In genomic region chr10:119652361-119652760, GRCh38 we compare ENCODE assay signal across 8 cellular contexts. TPM values are rescaled to one million over a fixed set of nuclear protein-coding genes. Genes with fewer than 3 reads are reported as not detected.
DNase-seq lines count a peak whose midpoint lies in the region; ATAC-seq, FAIRE-seq and TF ChIP-seq lines count a peak whose summit lies in the region.

No MANE protein-coding gene starts in this region.

- H3K4me3 Mint-ChIP-seq in T-helper 1 cell treated with Interleukin-12 subunit alpha and Interleukin-12 subunit beta and Interleukin-4 antibody, amounts not matched to agents 30 μg/mL and 1 μg/mL, for 36 hours, result peak overlapping the region; percentile 85

- no peaks in the 10 kb centered on the region for H3K36me3 ChIP-seq in DOHH2 (ENCODE audit: control insufficient read depth, low read length)
- peaks cover 0 to 3% of the 10 kb centered on the region in 2 experiments for H3K36me3 ChIP-seq in endothelial cell of umbilical vein (ENCODE audit: control insufficient read depth in 2 of 2, extremely low read depth in 1 of 2, insufficient read depth in 2 of 2, low read length in 2 of 2)
- peaks cover 0 to 4% of the 10 kb centered on the region in 2 donors for H3K36me3 ChIP-seq in mucosa of rectum (ENCODE audit: control insufficient read depth in 2 of 2, insufficient read depth in 2 of 2, low read length in 2 of 2)

- peak overlapping the region; percentile 78 for H3K4me2 ChIP-seq in DOHH2 (ENCODE audit: low read length)
- peak overlapping the region; percentile 95 for H3K4me2 ChIP-seq in endothelial cell of umbilical vein (ENCODE audit: insufficient read depth, low read length)

- peak; percentile 68 for DNase-seq in Jurkat, Clone E6-1 (ENCODE audit: low read depth, low spot score)
- peak; percentile 77 for DNase-seq in endothelial cell of umbilical vein (ENCODE audit: low read depth, low spot score)
- no peak for DNase-seq in effector CD8-positive, alpha-beta T cell (lab: John Stamatoyannopoulos, UW)

- H3K27me3 Mint-ChIP-seq in T-helper 1 cell treated with Interleukin-12 subunit alpha and Interleukin-12 subunit beta and Interleukin-4 antibody, amounts not matched to agents 30 μg/mL and 1 μg/mL, for 36 hours (ENCODE audit: low read depth), result no peaks in the 10 kb centered on the region

- no peaks in the 10 kb centered on the region for H3K9me1 ChIP-seq in endothelial cell of umbilical vein (replicated peaks; ENCODE audit: control insufficient read depth, extremely low read depth, insufficient read depth, low read length)

- no peak overlapping the region for H2AFZ ChIP-seq in endothelial cell of umbilical vein (ENCODE audit: low read depth, low read length)

- H3K9ac ChIP-seq in endothelial cell of umbilical vein (replicated peaks; ENCODE audit: extremely low read depth, insufficient read depth, low read length), result peak overlapping the region; percentile 97
- H3K9ac ChIP-seq in mucosa of rectum (ENCODE audit: low read depth in 1 of 2, low read length in 2 of 2), result peak overlapping the region; percentile 74 to 95

- no peak for ATAC-seq in GM18520 (IDR thresholded peaks at IDR 0.05; ENCODE audit: unreplicated experiment)
- ATAC-seq in GM18858 (IDR thresholded peaks at IDR 0.05; ENCODE audit: unreplicated experiment), result no peak

- peaks cover 15% of the 10 kb centered on the region for H3F3A ChIP-seq in DOHH2 (ENCODE audit: control insufficient read depth, insufficient read depth)

- no peaks in the 10 kb centered on the region for H4K20me1 ChIP-seq in DOHH2 (ENCODE audit: control insufficient read depth, insufficient read depth, low read depth, low read length)
- peaks cover 3% of the 10 kb centered on the region for H4K20me1 ChIP-seq in endothelial cell of umbilical vein (replicated peaks; ENCODE audit: control insufficient read depth, extremely low read depth, insufficient read depth, low read length)

- FAIRE-seq in endothelial cell of umbilical vein (lab: Jason Lieb, UNC), result peak; percentile 76

- peak overlapping the region; percentile 86 for H3K27ac Mint-ChIP-seq in T-helper 1 cell treated with Interleukin-12 subunit alpha and Interleukin-12 subunit beta and Interleukin-4 antibody, amounts not matched to agents 30 μg/mL and 1 μg/mL, for 36 hours

- H3K36me3 Mint-ChIP-seq in T-helper 1 cell treated with Interleukin-12 subunit alpha and Interleukin-12 subunit beta and Interleukin-4 antibody, amounts not matched to agents 30 μg/mL and 1 μg/mL, for 36 hours (ENCODE audit: low read depth), result peaks cover 2% of the 10 kb centered on the region

- POLR2A ChIA-PET in endothelial cell of umbilical vein (lab: Charles Lee), result no interaction called here

- H3K9me2 ChIP-seq in DOHH2 (replicated peaks; ENCODE audit: control insufficient read depth, low read length), result no peaks in the 10 kb centered on the region

- no peaks in the 10 kb centered on the region for H3K9me3 Mint-ChIP-seq in T-helper 1 cell treated with Interleukin-12 subunit alpha and Interleukin-12 subunit beta and Interleukin-4 antibody, amounts not matched to agents 30 μg/mL and 1 μg/mL, for 36 hours

- H3K27ac ChIP-seq in DOHH2 (ENCODE audit: low read depth, low read length) (no peak overlapping the region), endothelial cell of umbilical vein (ENCODE audit: insufficient read depth, low read depth, low read length) (peak overlapping the region; percentile 43), mucosa of rectum (ENCODE audit: low read depth in 2 of 2, low read length in 2 of 2) (peak overlapping the region; percentile 88 to 89)

- CTCF ChIA-PET in endothelial cell of umbilical vein (lab: Charles Lee), result interaction anchor here (0.8 to 2.8 kb wide), 6 partner anchors 36 to 453 kb away, joined by 3 to 21 read pairs (median 4); no protein-coding TSS in a partner anchor

- no peak for TF ChIP-seq CTCF in DOHH2 (IDR thresholded peaks at IDR 0.05; ENCODE audit: low read depth, low read length, poor library complexity, severe bottlenecking)
- peak in 1 of 2 donors; percentile 3 for TF ChIP-seq CTCF in endothelial cell of umbilical vein (IDR thresholded peaks at IDR 0.05; ENCODE audit: extremely low read depth in 1 of 2, insufficient read depth in 1 of 2, low read depth in 1 of 2, low read length in 2 of 2)

- BruUV-seq in endothelial cell of umbilical vein (replicated peaks; lab: Mats Ljungman, UMichigan), result TSS peak; percentile 77

- peaks cover 54% of the 10 kb centered on the region for H3K4me1 Mint-ChIP-seq in T-helper 1 cell treated with Interleukin-12 subunit alpha and Interleukin-12 subunit beta and Interleukin-4 antibody, amounts not matched to agents 30 μg/mL and 1 μg/mL, for 36 hours (ENCODE audit: low read depth)

- H3K79me2 ChIP-seq in DOHH2 (ENCODE audit: control insufficient read depth, low read length) (no peaks in the 10 kb centered on the region), endothelial cell of umbilical vein (ENCODE audit: control insufficient read depth, insufficient read depth, low read length) (peaks cover 60% of the 10 kb centered on the region)

- H3K9me3 ChIP-seq in DOHH2 (ENCODE audit: control insufficient read depth, insufficient read depth, low read length) (no peaks in the 10 kb centered on the region), endothelial cell of umbilical vein (replicated peaks; ENCODE audit: control insufficient read depth, insufficient read depth, low read length) (no peaks in the 10 kb centered on the region), mucosa of rectum (ENCODE audit: control insufficient read depth in 2 of 2, low read length in 2 of 2) (no peaks in the 10 kb centered on the region)

- H3K4me3 ChIP-seq in DOHH2 (ENCODE audit: low read length) (peak overlapping the region; percentile 79), endothelial cell of umbilical vein (replicated peaks in 1 of 3; ENCODE audit: insufficient read depth in 1 of 3, low read depth in 1 of 3, low read length in 3 of 3) (peak overlapping the region; percentile 86 to 97 (median 93)), mucosa of rectum (ENCODE audit: low read length in 2 of 2) (peak overlapping the region; percentile 84 to 87)
- peak overlapping the region; percentile 78 for H3K4me3 ChIP-seq in Jurkat, Clone E6-1 (ENCODE audit: low read length)

- H3K4me1 ChIP-seq in DOHH2 (ENCODE audit: control insufficient read depth, low read length) (peaks cover 21% of the 10 kb centered on the region), endothelial cell of umbilical vein (ENCODE audit: control insufficient read depth, extremely low read depth, insufficient read depth, low read length) (peaks cover 40% of the 10 kb centered on the region), mucosa of rectum (ENCODE audit: control insufficient read depth in 2 of 2, insufficient read depth in 2 of 2, low read length in 2 of 2) (peaks cover 12 to 26% of the 10 kb centered on the region in 2 donors)

- intact Hi-C loops in endothelial cell of umbilical vein (cut with micrococcal nuclease), result loop anchor here (10.0 kb wide), 2 partner anchors 448 to 548 kb away; partner anchors contain the start of genes DENND10 and GRK5

- peaks cover 15% of the 10 kb centered on the region for H3K27me3 ChIP-seq in DOHH2 (ENCODE audit: control insufficient read depth, low read length)
- H3K27me3 ChIP-seq in endothelial cell of umbilical vein (ENCODE audit: control insufficient read depth in 2 of 2, insufficient read depth in 2 of 2, low read length in 2 of 2), result no peaks in the 10 kb centered on the region
- H3K27me3 ChIP-seq in mucosa of rectum (ENCODE audit: control insufficient read depth in 2 of 2, insufficient read depth in 2 of 2, low read length in 2 of 2), result no peaks in the 10 kb centered on the region

- TF ChIP-seq POLR2A in endothelial cell of umbilical vein (IDR thresholded peaks at IDR 0.05; ENCODE audit: low read depth, low read length), result peak; percentile 56

- dilution Hi-C loops in endothelial cell of umbilical vein (cut with MboI; ENCODE audit: extremely low pct_ligation_motif_present, low sequenced_read_pairs), result no loop called here

TF ChIP-seq in endothelial cell of umbilical vein, 7 proteins besides CTCF, POLR2A, EP300 and RAD21:
- TF ChIP-seq GATA2 (IDR thresholded peaks at IDR 0.05; ENCODE audit: insufficient read depth, insufficient read length, low read depth, low read length), result peak; percentile 25
- TF ChIP-seq EZH2 (IDR thresholded peaks at IDR 0.05; ENCODE audit: borderline replicate concordance, low read depth, low read length, severe bottlenecking), result no peak
- TF ChIP-seq MYC (IDR thresholded peaks at IDR 0.05; ENCODE audit: low read depth, low read length), result no peak
- TF ChIP-seq FOS (IDR thresholded peaks at IDR 0.05; ENCODE audit: borderline replicate concordance, insufficient read depth, low read length), result no peak
- TF ChIP-seq POLR2AphosphoS5 (IDR thresholded peaks at IDR 0.05; ENCODE audit: insufficient read depth, low read depth, low read length), result no peak
- TF ChIP-seq, protein P1, sequence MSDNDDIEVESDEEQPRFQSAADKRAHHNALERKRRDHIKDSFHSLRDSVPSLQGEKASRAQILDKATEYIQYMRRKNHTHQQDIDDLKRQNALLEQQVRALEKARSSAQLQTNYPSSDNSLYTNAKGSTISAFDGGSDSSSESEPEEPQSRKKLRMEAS (IDR thresholded peaks at IDR 0.05; ENCODE audit: insufficient read depth, insufficient read length), result no peak
- TF ChIP-seq JUN (IDR thresholded peaks at IDR 0.05; ENCODE audit: borderline replicate concordance, insufficient read depth, insufficient read length, low read depth), result no peak

RNA-seq across cellular contexts. Expression of gene BAG3, which starts 1.2 kb away (rescaled TPM):
- 31.2 TPM for polyA plus RNA-seq in Jurkat, Clone E6-1 (2012; ENCODE audit: insufficient read depth, insufficient read length)
- total RNA-seq in endothelial cell of umbilical vein, result 65.4 and 66.7 TPM in 2 replicates
- polyA plus RNA-seq in endothelial cell of umbilical vein, result 22.3 and 25.2 TPM in 2 replicates
- 23.7 and 25.2 TPM in 2 replicates for polyA plus RNA-seq in endothelial cell of umbilical vein (2011; cell fraction: cytosol; rRNA removed)
- polyA plus RNA-seq in endothelial cell of umbilical vein (2011; cell fraction: nucleus; rRNA removed), result 17.6 and 19.2 TPM in 2 replicates
- polyA plus RNA-seq in endothelial cell of umbilical vein (2012), result 73.5 and 76.5 TPM in 2 replicates
- polyA minus RNA-seq in endothelial cell of umbilical vein, result 7.7 and 9.1 TPM in 2 replicates
- polyA minus RNA-seq in endothelial cell of umbilical vein (2011; cell fraction: cytosol; rRNA and poly(A)+ RNA removed), result 8.4 TPM
- 7.2 and 11.8 TPM in 2 replicates for polyA minus RNA-seq in endothelial cell of umbilical vein (2011; cell fraction: nucleus; rRNA and poly(A)+ RNA removed)

RNA-seq across cellular contexts. Expression of gene TIAL1, which starts 55.6 kb away (rescaled TPM):
- 112 TPM for polyA plus RNA-seq in Jurkat, Clone E6-1 (2012; ENCODE audit: insufficient read depth, insufficient read length)
- total RNA-seq in endothelial cell of umbilical vein, result 150 and 154 TPM in 2 replicates
- polyA plus RNA-seq in endothelial cell of umbilical vein, result 45.4 and 57.7 TPM in 2 replicates
- 49.7 and 56.0 TPM in 2 replicates for polyA plus RNA-seq in endothelial cell of umbilical vein (2011; cell fraction: cytosol; rRNA removed)
- polyA plus RNA-seq in endothelial cell of umbilical vein (2011; cell fraction: nucleus; rRNA removed), result 316 and 423 TPM in 2 replicates
- 110 and 129 TPM in 2 replicates for polyA plus RNA-seq in endothelial cell of umbilical vein (2012)
- 63.3 and 70.9 TPM in 2 replicates for polyA minus RNA-seq in endothelial cell of umbilical vein
- polyA minus RNA-seq in endothelial cell of umbilical vein (2011; cell fraction: cytosol; rRNA and poly(A)+ RNA removed), result 42.9 TPM
- polyA minus RNA-seq in endothelial cell of umbilical vein (2011; cell fraction: nucleus; rRNA and poly(A)+ RNA removed), result 70.5 and 125 TPM in 2 replicates
